Comparison of ENCODE assay signal across 8 cellular contexts in the genomic region with DNA sequence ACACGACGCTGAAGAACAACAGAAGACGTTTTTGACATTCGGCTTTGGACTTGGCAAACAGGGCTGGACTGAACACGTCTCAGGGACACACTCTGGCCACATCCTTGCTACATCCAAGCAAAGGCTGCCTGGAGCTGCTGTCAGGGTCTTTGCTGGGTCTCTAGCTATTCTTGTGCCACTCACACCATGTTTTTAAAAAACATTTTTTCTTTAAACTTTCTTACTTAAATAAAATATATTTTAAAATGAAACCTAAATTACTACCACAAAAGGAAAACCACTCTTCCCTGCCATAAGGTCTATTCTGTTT.
"Had no signal": no experiment of that assay in that cellular context is flagged by ENCODE, and none has a peak within 500 bp of the region (broad histone marks: within the 10 kb centered on the region; RNA-seq: fewer than 3 reads in every experiment).

No MANE protein-coding gene starts in this region.

- DNase-seq: GDM1, GF-D8 had no signal

- FAIRE-seq: G401.6, GM12878, GM12891, GM12892, GM18507, GM19239 had no signal

- ATAC-seq: GM12878 had no signal

- H3K4me3 ChIP-seq: GM12878 had no signal
